In the genomic region with DNA sequence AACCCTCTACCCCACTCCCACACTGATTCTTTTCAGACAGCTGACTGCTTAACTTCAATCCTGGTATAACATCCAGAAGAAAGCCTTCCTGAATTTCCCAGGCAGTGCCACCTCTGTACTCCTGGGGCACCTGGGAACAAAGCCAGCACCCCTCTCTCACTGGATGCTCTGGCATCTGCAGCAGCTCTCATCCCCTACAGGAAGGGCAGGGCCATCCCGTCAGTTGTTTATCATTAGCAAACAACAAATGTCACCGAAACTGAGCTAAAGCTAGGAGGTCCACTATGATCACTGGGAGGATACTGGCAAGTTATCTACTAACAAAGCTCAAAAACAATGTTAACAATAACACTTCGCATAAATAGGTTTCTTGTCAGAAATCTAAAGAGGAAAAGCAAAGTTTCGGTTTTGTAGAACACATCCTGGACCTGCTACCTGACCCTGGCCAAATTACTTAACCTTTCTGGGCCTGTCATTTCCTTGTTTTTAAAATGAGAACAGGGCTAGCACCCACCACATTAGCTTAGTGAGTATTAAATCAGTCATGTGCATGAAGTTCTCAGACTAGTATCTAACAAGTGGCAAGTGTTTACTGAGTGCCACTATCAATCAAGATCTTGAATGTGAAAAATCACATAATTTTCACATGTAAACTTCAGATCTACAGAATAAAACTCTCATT, we compare ENCODE assay signal across 15 cellular contexts.
DNase-seq lines count a peak whose midpoint lies in the region; ATAC-seq, FAIRE-seq and TF ChIP-seq lines count a peak whose summit lies in the region.
"Had no signal": no experiment of that assay in that cellular context is flagged by ENCODE, and none has a peak within 500 bp of the region (broad histone marks: within the 10 kb centered on the region; RNA-seq: fewer than 3 reads in every experiment).

No MANE protein-coding gene starts in this region.

- H3K9ac ChIP-seq in SK-N-SH, result no peak overlapping the region
- H3K9ac ChIP-seq in OCI-LY1 (ENCODE audit: low read length), result no peak overlapping the region
- no peak overlapping the region for H3K9ac ChIP-seq in parathyroid adenoma

- no peak overlapping the region for H3K4me3 ChIP-seq in SK-N-SH (ENCODE audit: low read depth in 2 of 2, low read length in 1 of 2)
- H3K4me3 ChIP-seq in OCI-LY1 (ENCODE audit: low read depth, low read length, poor library complexity, severe bottlenecking), result peak overlapping the region; percentile 26
- peak overlapping the region in 1 of 10 donors; percentile 12 for H3K4me3 ChIP-seq in heart right ventricle
- H3K4me3 ChIP-seq in parathyroid adenoma (ENCODE audit: low read depth, low read length), result no peak overlapping the region
- H3K4me3 ChIP-seq: ovary had no signal

- no peaks in the 10 kb centered on the region for H3F3A ChIP-seq in SK-N-SH (replicated peaks; ENCODE audit: insufficient read depth)
- no peaks in the 10 kb centered on the region for H3F3A ChIP-seq in OCI-LY1 (ENCODE audit: insufficient read depth, low read length)

- TF ChIP-seq RAD21 in SK-N-SH (IDR thresholded peaks at IDR 0.05; ENCODE audit: low read length), result no peak

- H3K27ac ChIP-seq in SK-N-SH (ENCODE audit: low read depth in 2 of 2, low read length in 1 of 2) (no peak overlapping the region), OCI-LY1 (ENCODE audit: low read depth, low read length, poor library complexity, severe bottlenecking) (peak overlapping the region; percentile 28), heart right ventricle (peak overlapping the region in 7 of 10 donors; percentile 15 to 56 (median 37)), parathyroid adenoma (peak overlapping the region; percentile 29)
- H3K27ac ChIP-seq: foreskin keratinocyte, ovary had no signal

- DNase-seq in SK-N-SH, result peak; percentile 7
- peak in 1 of 2 donors; percentile 17 for DNase-seq in heart right ventricle
- no peak for DNase-seq in RCC 7860 (ENCODE audit: low spot score)
- no peak for DNase-seq in NCI-H1436 treated with DMSO at 0.1 percent for 48 hours (lab: John Stamatoyannopoulos, UW)
- DNase-seq in islet precursor cell, result no peak
- DNase-seq: 8988T; activated CD4-positive, alpha-beta T cell treated with anti-CD3 and anti-CD28 coated beads, Interleukin-2, amount 50 U/mL, for 48 hours; foreskin keratinocyte; NCI-H2081; NCI-H774; ovary had no signal

- no peak for FAIRE-seq in RCC 7860 (lab: Jason Lieb, UNC)
- FAIRE-seq: H54 had no signal

- POLR2A ChIA-PET in SK-N-SH (lab: Yijun Ruan, JAX), result no interaction called here

- H3K36me3 ChIP-seq in SK-N-SH (replicated peaks in 1 of 2; ENCODE audit: control insufficient read depth in 1 of 2, insufficient read depth in 2 of 2, low read length in 1 of 2) (no peaks in the 10 kb centered on the region), OCI-LY1 (ENCODE audit: insufficient read depth, low read length) (no peaks in the 10 kb centered on the region), heart right ventricle (no peaks in the 10 kb centered on the region), parathyroid adenoma (ENCODE audit: control insufficient read depth, insufficient read depth, low read length) (no peaks in the 10 kb centered on the region)
- H3K36me3 ChIP-seq: ovary had no signal

- H3K79me2 ChIP-seq in SK-N-SH (ENCODE audit: insufficient read depth), result no peaks in the 10 kb centered on the region
- H3K79me2 ChIP-seq in OCI-LY1 (ENCODE audit: insufficient read depth, low read length), result no peaks in the 10 kb centered on the region
- no peaks in the 10 kb centered on the region for H3K79me2 ChIP-seq in parathyroid adenoma

- H3K27me3 ChIP-seq in SK-N-SH (ENCODE audit: insufficient read depth) (no peaks in the 10 kb centered on the region), OCI-LY1 (ENCODE audit: insufficient read depth, low read length) (no peaks in the 10 kb centered on the region), heart right ventricle (no peaks in the 10 kb centered on the region), parathyroid adenoma (ENCODE audit: control insufficient read depth, insufficient read depth, low read length) (no peaks in the 10 kb centered on the region)
- H3K27me3 ChIP-seq: foreskin keratinocyte, ovary had no signal

- H3K9me2 ChIP-seq in SK-N-SH (no peaks in the 10 kb centered on the region), OCI-LY1 (ENCODE audit: low read depth, low read length) (no peaks in the 10 kb centered on the region)

- H3K4me2 ChIP-seq in SK-N-SH (no peak overlapping the region), OCI-LY1 (ENCODE audit: low read length) (peak overlapping the region; percentile 43; the same call in 1 of the 2 replicates), parathyroid adenoma (ENCODE audit: low read length) (no peak overlapping the region)

- TF ChIP-seq EP300 in SK-N-SH (IDR thresholded peaks at IDR 0.05; ENCODE audit: borderline replicate concordance in 1 of 2, low read depth in 1 of 2, low read length in 1 of 2), result no peak

- ATAC-seq in SK-N-SH treated with all-trans-retinoic acid at 6 μM for 48 hours (no peak), heart right ventricle (peak; percentile 11 to 64 (median 44))
- ATAC-seq: foreskin keratinocyte had no signal

- H3K9me3 ChIP-seq in SK-N-SH (no peaks in the 10 kb centered on the region), OCI-LY1 (ENCODE audit: low read length) (no peaks in the 10 kb centered on the region), heart right ventricle (no peaks in the 10 kb centered on the region), parathyroid adenoma (ENCODE audit: control insufficient read depth, low read length) (no peaks in the 10 kb centered on the region)
- H3K9me3 ChIP-seq: ovary had no signal

- H3K4me1 ChIP-seq in SK-N-SH (ENCODE audit: control insufficient read depth in 1 of 2, insufficient read depth in 2 of 2, low read depth in 1 of 2, low read length in 1 of 2), result peaks cover 0 to 4% of the 10 kb centered on the region in 2 experiments; a peak in 2 of 4 replicates
- H3K4me1 ChIP-seq in OCI-LY1 (ENCODE audit: insufficient read depth, low read length, severe bottlenecking), result peaks cover 26% of the 10 kb centered on the region
- H3K4me1 ChIP-seq in heart right ventricle, result peaks cover 0 to 30% (median 24%) of the 10 kb centered on the region in 9 donors
- no peaks in the 10 kb centered on the region for H3K4me1 ChIP-seq in parathyroid adenoma
- H3K4me1 ChIP-seq: foreskin keratinocyte had no signal

- no peaks in the 10 kb centered on the region for H4K20me1 ChIP-seq in SK-N-SH (ENCODE audit: insufficient read depth)
- H4K20me1 ChIP-seq in OCI-LY1 (ENCODE audit: insufficient read depth, low read length), result no peaks in the 10 kb centered on the region

- CTCF ChIA-PET in SK-N-SH (lab: Yijun Ruan, JAX), result interaction anchor here (1.5 kb wide), 1 partner anchor 12 kb away, joined by 6 read pairs; no protein-coding TSS in a partner anchor

- 27% methylated on average over 4 of the region's 4 CpGs for WGBS in SK-N-SH (ENCODE audit: low lambda C conversion rate)
- WGBS in heart right ventricle, 2 donors, result 41 to 53% methylated on average over 4 of the region's 4 CpGs

- H2AFZ ChIP-seq in SK-N-SH (ENCODE audit: low read depth), result no peak overlapping the region
- no peak overlapping the region for H2AFZ ChIP-seq in OCI-LY1 (ENCODE audit: low read length)
- no peak overlapping the region for H2AFZ ChIP-seq in parathyroid adenoma

- TF ChIP-seq CTCF in SK-N-SH (IDR thresholded peaks at IDR 0.05) (no peak), OCI-LY1 (IDR thresholded peaks at IDR 0.05; ENCODE audit: low read length) (no peak), heart right ventricle (IDR thresholded peaks at IDR 0.05) (no peak), parathyroid adenoma (IDR thresholded peaks at IDR 0.05) (no peak)

- intact Hi-C loops in heart right ventricle (cut with DNase I), result no loop called here

TF ChIP-seq in SK-N-SH, 30 proteins besides CTCF, POLR2A, EP300 and RAD21:
- TF ChIP-seq, protein P1, sequence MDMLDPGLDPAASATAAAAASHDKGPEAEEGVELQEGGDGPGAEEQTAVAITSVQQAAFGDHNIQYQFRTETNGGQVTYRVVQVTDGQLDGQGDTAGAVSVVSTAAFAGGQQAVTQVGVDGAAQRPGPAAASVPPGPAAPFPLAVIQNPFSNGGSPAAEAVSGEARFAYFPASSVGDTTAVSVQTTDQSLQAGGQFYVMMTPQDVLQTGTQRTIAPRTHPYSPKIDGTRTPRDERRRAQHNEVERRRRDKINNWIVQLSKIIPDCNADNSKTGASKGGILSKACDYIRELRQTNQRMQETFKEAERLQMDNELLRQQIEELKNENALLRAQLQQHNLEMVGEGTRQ (IDR thresholded peaks at IDR 0.05; ENCODE audit: borderline replicate concordance, low read depth, low read length), result no peak
- no peak for TF ChIP-seq TEAD4 (IDR thresholded peaks at IDR 0.05; ENCODE audit: borderline replicate concordance, insufficient read depth)
- no peak for TF ChIP-seq FOSL2 (IDR thresholded peaks at IDR 0.05; ENCODE audit: borderline replicate concordance, low read depth)

TF ChIP-seq in SK-N-SH treated with all-trans-retinoic acid at 6 μM for 48 hours, 23 proteins besides CTCF, POLR2A, EP300 and RAD21:
- TF ChIP-seq CSDC2 (CRISPR knock-in tag; IDR thresholded peaks at IDR 0.05) (no peak), ARNTL (CRISPR knock-in tag; IDR thresholded peaks at IDR 0.05; ENCODE audit: borderline replicate concordance, low read depth) (no peak), ZFP30 (CRISPR knock-in tag; IDR thresholded peaks at IDR 0.05) (no peak), ZNF8 (CRISPR knock-in tag; IDR thresholded peaks at IDR 0.05) (no peak)
- TF ChIP-seq, protein P2, sequence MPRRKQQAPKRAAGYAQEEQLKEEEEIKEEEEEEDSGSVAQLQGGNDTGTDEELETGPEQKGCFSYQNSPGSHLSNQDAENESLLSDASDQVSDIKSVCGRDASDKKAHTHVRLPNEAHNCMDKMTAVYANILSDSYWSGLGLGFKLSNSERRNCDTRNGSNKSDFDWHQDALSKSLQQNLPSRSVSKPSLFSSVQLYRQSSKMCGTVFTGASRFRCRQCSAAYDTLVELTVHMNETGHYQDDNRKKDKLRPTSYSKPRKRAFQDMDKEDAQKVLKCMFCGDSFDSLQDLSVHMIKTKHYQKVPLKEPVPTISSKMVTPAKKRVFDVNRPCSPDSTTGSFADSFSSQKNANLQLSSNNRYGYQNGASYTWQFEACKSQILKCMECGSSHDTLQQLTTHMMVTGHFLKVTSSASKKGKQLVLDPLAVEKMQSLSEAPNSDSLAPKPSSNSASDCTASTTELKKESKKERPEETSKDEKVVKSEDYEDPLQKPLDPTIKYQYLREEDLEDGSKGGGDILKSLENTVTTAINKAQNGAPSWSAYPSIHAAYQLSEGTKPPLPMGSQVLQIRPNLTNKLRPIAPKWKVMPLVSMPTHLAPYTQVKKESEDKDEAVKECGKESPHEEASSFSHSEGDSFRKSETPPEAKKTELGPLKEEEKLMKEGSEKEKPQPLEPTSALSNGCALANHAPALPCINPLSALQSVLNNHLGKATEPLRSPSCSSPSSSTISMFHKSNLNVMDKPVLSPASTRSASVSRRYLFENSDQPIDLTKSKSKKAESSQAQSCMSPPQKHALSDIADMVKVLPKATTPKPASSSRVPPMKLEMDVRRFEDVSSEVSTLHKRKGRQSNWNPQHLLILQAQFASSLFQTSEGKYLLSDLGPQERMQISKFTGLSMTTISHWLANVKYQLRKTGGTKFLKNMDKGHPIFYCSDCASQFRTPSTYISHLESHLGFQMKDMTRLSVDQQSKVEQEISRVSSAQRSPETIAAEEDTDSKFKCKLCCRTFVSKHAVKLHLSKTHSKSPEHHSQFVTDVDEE (CRISPR knock-in tag; IDR thresholded peaks at IDR 0.05), result no peak

Comparison
In these comparisons a context has a peak if more than half of its experiments do, and no peak if none do; other contexts are left out.
1. H3K27ac ChIP-seq: peak in OCI-LY1 (single experiment), heart right ventricle (7 of 10) and parathyroid adenoma (single experiment); none in SK-N-SH (0 of 2).